Comparison of ENCODE assay signal across 19 cellular contexts in the genomic region with DNA sequence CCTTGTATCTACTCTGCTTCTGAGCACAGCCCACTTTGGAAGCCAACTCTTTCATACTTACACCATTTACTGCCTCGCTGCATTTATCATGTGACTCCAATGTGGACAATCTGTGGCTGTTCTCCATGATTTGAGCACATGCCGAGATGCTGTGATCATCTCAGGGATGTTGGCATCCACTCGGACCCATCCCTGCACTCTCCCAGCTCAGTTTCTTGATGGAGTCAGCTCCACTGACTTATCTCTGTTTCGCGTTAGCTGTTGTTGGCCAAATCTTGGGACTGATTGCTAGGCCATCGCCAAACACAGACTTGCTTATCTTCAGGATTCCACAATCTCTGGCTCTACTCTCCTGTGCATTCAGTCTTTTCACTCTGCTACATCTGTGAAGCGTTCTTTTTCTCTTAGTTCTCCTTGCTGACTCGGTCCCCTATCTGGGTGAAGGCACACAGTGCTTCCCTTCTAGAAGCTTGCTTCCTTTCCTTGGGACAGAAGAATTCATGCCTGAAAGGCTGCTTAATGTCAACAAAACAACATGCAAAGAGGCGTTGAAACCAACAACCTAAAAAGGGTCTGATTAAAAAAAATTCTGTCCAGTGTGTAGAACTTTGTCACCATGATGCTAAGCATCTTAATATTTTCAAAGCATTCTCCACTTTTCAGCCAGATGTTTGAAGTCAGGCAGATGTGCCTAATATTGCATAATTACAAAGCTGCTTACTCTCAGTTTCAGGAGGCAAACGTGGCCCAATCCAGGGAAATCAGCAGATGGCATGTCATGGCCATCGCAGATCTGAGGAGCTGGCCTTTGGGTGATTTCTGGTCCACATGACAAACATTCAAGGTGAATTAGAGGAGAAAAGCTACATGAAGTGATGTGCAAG.
"Had no signal": no experiment of that assay in that cellular context is flagged by ENCODE, and none has a peak within 500 bp of the region (broad histone marks: within the 10 kb centered on the region; RNA-seq: fewer than 3 reads in every experiment).

No MANE protein-coding gene starts in this region.

- H3K36me3 Mint-ChIP-seq: natural killer cell, T-cell had no signal

- H3K27ac ChIP-seq: ascending aorta, cardiac muscle cell, dorsolateral prefrontal cortex, neutrophil, SK-N-MC, transverse colon had no signal

- H3K27ac Mint-ChIP-seq: endodermal cell, natural killer cell, T-cell had no signal

- H3K9me3 Mint-ChIP-seq: endodermal cell, natural killer cell, T-cell had no signal

- H3K9me3 ChIP-seq: ascending aorta, neutrophil, transverse colon had no signal

- H3K4me1 ChIP-seq: ascending aorta, transverse colon had no signal

- H3K36me3 ChIP-seq: ascending aorta, cardiac muscle cell, neutrophil, transverse colon had no signal

- ATAC-seq: left colon, natural killer cell, T-cell had no signal

- H3K4me1 Mint-ChIP-seq: natural killer cell, T-cell had no signal

- H3K27me3 ChIP-seq: ascending aorta, cardiac muscle cell, dorsolateral prefrontal cortex, neutrophil, transverse colon had no signal

- H3K4me3 ChIP-seq: ascending aorta, cardiac muscle cell, dorsolateral prefrontal cortex, SK-N-MC, transverse colon had no signal

- DNase-seq: activated CD4-positive, alpha-beta T cell treated with anti-CD3 and anti-CD28 coated beads for 1 hour; activated CD4-positive, alpha-beta T cell treated with anti-CD3 and anti-CD28 coated beads, Interleukin-2, amount 50 U/mL, for 4 hours; activated naive CD4-positive, alpha-beta T cell; activated T-cell treated with anti-CD3 and anti-CD28 coated beads for 4 hours; dorsolateral prefrontal cortex; endodermal cell; left colon; mammary epithelial cell; natural killer cell; stimulated activated CD4-positive, alpha-beta T cell treated with anti-CD3 and anti-CD28 coated beads, Interleukin-15, amount 100 ng/mL, for 24 hours; stimulated activated CD4-positive, alpha-beta T cell treated with anti-CD3 and anti-CD28 coated beads, Interleukin-4, amount 100 ng/mL, for 1 hour; stimulated activated naive CD4-positive, alpha-beta T cell; T-cell; T1000; transverse colon had no signal

- H3K4me3 Mint-ChIP-seq: endodermal cell, natural killer cell, T-cell had no signal
